In genomic region chr2:27076323-27076722, GRCh38 we compare ENCODE assay signal across 16 cellular contexts. TPM values are rescaled to one million over a fixed set of nuclear protein-coding genes. Genes with fewer than 3 reads are reported as not detected.
A peak's percentile ranks its signal among the peaks of the same experiment; 100 is the strongest.
DNase-seq lines count a peak whose midpoint lies in the region; ATAC-seq, FAIRE-seq and TF ChIP-seq lines count a peak whose summit lies in the region.
"Had no signal": no experiment of that assay in that cellular context is flagged by ENCODE, and none has a peak within 500 bp of the region (broad histone marks: within the 10 kb centered on the region; RNA-seq: fewer than 3 reads in every experiment).

No MANE protein-coding gene starts in this region.

- H3K4ac ChIP-seq in mesendoderm (ENCODE audit: low read depth, low read length): no peak overlapping the region

- no peak overlapping the region for H3K23ac ChIP-seq in mesendoderm (ENCODE audit: low read length)

- no peaks in the 10 kb centered on the region for H3K36me3 ChIP-seq in HepG2 (replicated peaks in 1 of 2; ENCODE audit: control insufficient read depth in 1 of 2, insufficient read depth in 2 of 2, low read length in 2 of 2)
- no peaks in the 10 kb centered on the region for H3K36me3 ChIP-seq in right lobe of liver
- no peaks in the 10 kb centered on the region for H3K36me3 ChIP-seq in mesendoderm (ENCODE audit: control insufficient read depth, insufficient read depth, low read length)
- H3K36me3 ChIP-seq: gastrocnemius medialis, SJCRH30 had no signal

- peak overlapping the region; percentile 4 for H2AFZ ChIP-seq in HepG2 (ENCODE audit: low read length)
- H2AFZ ChIP-seq: parathyroid adenoma had no signal

- no peaks in the 10 kb centered on the region for H4K20me1 ChIP-seq in HepG2 (ENCODE audit: insufficient read depth, low read length)

- peaks cover 87% of the 10 kb centered on the region for H3K4me1 ChIP-seq in HepG2 (ENCODE audit: insufficient read depth, low read length)
- peaks cover 0 to under 1% (median 0%) of the 10 kb centered on the region in 4 donors for H3K4me1 ChIP-seq in right lobe of liver
- peaks cover under 1% of the 10 kb centered on the region for H3K4me1 ChIP-seq in mesendoderm (ENCODE audit: control insufficient read depth, low read depth, low read length)

- in situ Hi-C loops in HepG2 (cut with HindIII; ENCODE audit: extremely low pct_ligation_motif_present, low pct_unique_long_range_greater_than_20kb): no loop called here

- H4K5ac ChIP-seq in mesendoderm (ENCODE audit: low read length): no peak overlapping the region

- POLR2A ChIA-PET in HepG2 (lab: Yijun Ruan, JAX): interaction anchor here (0.9 to 1.5 kb wide), 4 partner anchors 11 to 41 kb away, joined by 3 to 5 read pairs (median 3); no protein-coding TSS in a partner anchor

- no peak for DNase-seq in HepG2 (ENCODE audit: low spot score)
- no peak for DNase-seq in right lobe of liver
- DNase-seq in mesendoderm: peak; percentile 46
- no peak for DNase-seq in inferior parietal cortex (ENCODE audit: extremely low spot score)
- no peak for DNase-seq in NCI-H345 (lab: John Stamatoyannopoulos, UW)
- DNase-seq: EL; gastrocnemius medialis; HFFc6; left cardiac atrium; NCI-H774; stimulated activated CD4-positive, alpha-beta T cell treated with anti-CD3 and anti-CD28 coated beads, Interleukin-4, amount 100 ng/mL, for 24 hours; testis had no signal

- H3K79me2 ChIP-seq in HepG2 (ENCODE audit: insufficient read depth, low read length): peaks cover 1% of the 10 kb centered on the region
- peaks cover under 1% of the 10 kb centered on the region for H3K79me2 ChIP-seq in mesendoderm (ENCODE audit: control insufficient read depth, insufficient read depth, low read length)
- H3K79me2 ChIP-seq: parathyroid adenoma had no signal

- TF ChIP-seq RAD21 in HepG2 (CRISPR knock-in tag; IDR thresholded peaks at IDR 0.05): no peak

- no TSS peak for BruUV-seq in HepG2 (replicated peaks; lab: Mats Ljungman, UMichigan)

- TF ChIP-seq POLR2A in HepG2 (IDR thresholded peaks at IDR 0.05; ENCODE audit: insufficient read depth in 1 of 2, low read depth in 2 of 2, low read length in 2 of 2) (no peak), right lobe of liver (IDR thresholded peaks at IDR 0.05) (no peak)

- H3K56ac ChIP-seq in mesendoderm (ENCODE audit: low read length): no peak overlapping the region

- no peak overlapping the region for H2BK5ac ChIP-seq in mesendoderm (ENCODE audit: low read length)

- H3K9ac ChIP-seq in HepG2 (ENCODE audit: insufficient read depth, low read depth, low read length) (no peak overlapping the region), mesendoderm (ENCODE audit: low read length) (no peak overlapping the region)
- H3K9ac ChIP-seq: parathyroid adenoma had no signal

- H2BK120ac ChIP-seq in mesendoderm (ENCODE audit: low read depth, low read length): no peak overlapping the region

- no peak overlapping the region for H3K18ac ChIP-seq in mesendoderm (ENCODE audit: low read length)

- no peak overlapping the region for H2BK15ac ChIP-seq in mesendoderm (replicated peaks; ENCODE audit: low read depth)

- no peak overlapping the region for H2AK5ac ChIP-seq in mesendoderm (ENCODE audit: low read length)

- no peak for ATAC-seq in HepG2
- no peak for ATAC-seq in right lobe of liver
- ATAC-seq in GM18520 (IDR thresholded peaks at IDR 0.05; ENCODE audit: unreplicated experiment): no peak
- ATAC-seq: gastrocnemius medialis, left cardiac atrium had no signal

- H4K8ac ChIP-seq in mesendoderm (ENCODE audit: low read depth, low read length): no peak overlapping the region

- H3K9me3 ChIP-seq in HepG2 (ENCODE audit: low read length): no peaks in the 10 kb centered on the region
- no peaks in the 10 kb centered on the region for H3K9me3 ChIP-seq in right lobe of liver
- H3K9me3 ChIP-seq: gastrocnemius medialis, SJCRH30, testis had no signal

- WGBS in HepG2 (ENCODE audit: low lambda C conversion rate): 39% methylated on average over 4 of the region's 4 CpGs
- 75% methylated on average over 4 of the region's 4 CpGs for WGBS in right lobe of liver (ENCODE audit: insufficient coverage, low coverage, low lambda C conversion rate, missing lambda C conversion rate)
- no CpG with 5 or more reads among the region's 4 CpGs for WGBS in mesendoderm (ENCODE audit: extremely low coverage, insufficient coverage, low lambda C conversion rate)

- CTCF ChIA-PET in HepG2 (lab: Yijun Ruan, JAX; ENCODE audit: low intra/inter-chr PET ratio, low total read pairs): no interaction called here

- H3K4me3 ChIP-seq in HepG2 (replicated peaks in 1 of 3; ENCODE audit: insufficient read depth in 1 of 3, low read depth in 2 of 3, low read length in 3 of 3) (no peak overlapping the region), right lobe of liver (no peak overlapping the region), mesendoderm (ENCODE audit: low read length) (no peak overlapping the region)
- H3K4me3 ChIP-seq: dorsolateral prefrontal cortex, gastrocnemius medialis, SJCRH30, testis had no signal

- TF ChIP-seq EP300 in HepG2 (IDR thresholded peaks at IDR 0.05; ENCODE audit: low read depth in 2 of 2, low read length in 2 of 2) (no peak), HepG2 (CRISPR knock-in tag; IDR thresholded peaks at IDR 0.05; ENCODE audit: borderline replicate concordance) (no peak)

- H3K4me2 ChIP-seq in HepG2 (ENCODE audit: low read depth, low read length): peak overlapping the region; percentile 49; the same call in 1 of the 2 replicates
- H3K4me2 ChIP-seq in mesendoderm (ENCODE audit: low read length): no peak overlapping the region

- H3K27me3 ChIP-seq in HepG2 (ENCODE audit: control insufficient read depth in 1 of 2, insufficient read depth in 2 of 2, low read length in 2 of 2) (peaks cover 0 to 16% of the 10 kb centered on the region in 2 experiments; a peak in 2 of 5 replicates), right lobe of liver (no peaks in the 10 kb centered on the region), mesendoderm (ENCODE audit: insufficient read depth, low read length, poor library complexity) (no peaks in the 10 kb centered on the region)
- H3K27me3 ChIP-seq: dorsolateral prefrontal cortex, gastrocnemius medialis, SJCRH30, testis had no signal

- FAIRE-seq in HepG2 (lab: Jason Lieb, UNC): peak; percentile 15

- H3K79me1 ChIP-seq in mesendoderm (ENCODE audit: low read length): no peaks in the 10 kb centered on the region

- intact Hi-C loops in HepG2 (cut with micrococcal nuclease; ENCODE audit: unreplicated experiment) (no loop called here), right lobe of liver (cut with DNase I) (loop anchor here in 1 of 2 donors (10.0 kb wide), 1 partner anchor 112 kb away; no protein-coding TSS in a partner anchor)

- no peak overlapping the region for H3K27ac ChIP-seq in HepG2 (ENCODE audit: extremely low read length, insufficient read depth, low read length)
- no peak overlapping the region for H3K27ac ChIP-seq in right lobe of liver
- H3K27ac ChIP-seq in mesendoderm (ENCODE audit: low read depth, low read length): no peak overlapping the region
- H3K27ac ChIP-seq: parathyroid adenoma had no signal

- TF ChIP-seq CTCF in HepG2 (CRISPR knock-in tag; IDR thresholded peaks at IDR 0.05): no peak
- TF ChIP-seq CTCF in right lobe of liver (IDR thresholded peaks at IDR 0.05): no peak

RNA-seq across cellular contexts. Expression of gene EMILIN1, which starts 2.1 kb away (rescaled TPM):
- total RNA-seq in HepG2 (2016; rRNA removed; fragmentation: Illumina TruSeq; extraction: Trizol) (4.0 and 9.7 TPM in 2 replicates), right lobe of liver (10 to 100 TPM in 5 of 6 experiments, 1 to 10 TPM in 1; 7.2 to 26.1 (median 21.0) TPM)
- 0.53 and 0.61 TPM in 2 replicates for total RNA-seq in HepG2 (2016; cell fraction: cytosol; rRNA removed; fragmentation: Illumina TruSeq; extraction: Trizol; ENCODE audit: low read depth)
- total RNA-seq in HepG2 (2016; cell fraction: insoluble cytoplasmic fraction; rRNA removed; fragmentation: Illumina TruSeq; extraction: Trizol): 4.1 and 12.5 TPM in 2 replicates
- total RNA-seq in HepG2 (2016; cell fraction: membrane; rRNA removed; fragmentation: Illumina TruSeq; extraction: Trizol): 1.4 TPM in 2 replicates
- 8.7 and 9.5 TPM in 2 replicates for total RNA-seq in HepG2 (2016; cell fraction: nucleus; rRNA removed; fragmentation: Illumina TruSeq; extraction: Trizol)
- polyA plus RNA-seq in HepG2 (2011; rRNA removed): 8.1 and 13.1 TPM in 2 replicates
- polyA plus RNA-seq in HepG2 (2011; cell fraction: cytosol; rRNA removed): 9.7 and 19.1 TPM in 2 replicates
- 30.1 and 34.4 TPM in 2 replicates for polyA plus RNA-seq in HepG2 (2011; cell fraction: nucleus; rRNA removed)
- polyA plus RNA-seq in HepG2 (2012): 8.6 and 10.0 TPM in 2 replicates
- polyA plus RNA-seq in HepG2 (2016; cell fraction: cytosol; fragmentation: Illumina TruSeq; extraction: Trizol; ENCODE audit: low read depth): 0.42 and 0.58 TPM in 2 replicates
- 2.8 and 3.2 TPM in 2 replicates for polyA plus RNA-seq in HepG2 (2016; cell fraction: insoluble cytoplasmic fraction; fragmentation: Illumina TruSeq; extraction: Trizol; ENCODE audit: low read depth)
- polyA plus RNA-seq in HepG2 (2016; cell fraction: membrane; fragmentation: Illumina TruSeq; extraction: Trizol; ENCODE audit: low read depth): 0.45 and 1.0 TPM in 2 replicates
- polyA plus RNA-seq in HepG2 (2016; cell fraction: nucleus; fragmentation: Illumina TruSeq; extraction: Trizol; ENCODE audit: insufficient read depth, low read depth): 14.3 and 15.9 TPM in 2 replicates
- polyA minus RNA-seq in HepG2 (2011; rRNA and poly(A)+ RNA removed; ENCODE audit: low replicate concordance): 0.54 and 19.1 TPM in 2 replicates
- 13.6 and 17.2 TPM in 2 replicates for polyA minus RNA-seq in HepG2 (2011; cell fraction: cytosol; rRNA and poly(A)+ RNA removed)
- 4.8 and 5.6 TPM in 2 replicates for polyA minus RNA-seq in HepG2 (2011; cell fraction: nucleus; rRNA and poly(A)+ RNA removed)
- 3.4 TPM for polyA plus RNA-seq in mesendoderm (2013, experiment 1 of 2)
- polyA plus RNA-seq in mesendoderm (2013, experiment 2 of 2): 3.3 TPM

RNA-seq across cellular contexts. Expression of gene OST4, which starts 4.9 kb away (rescaled TPM):
- total RNA-seq in HepG2 (2016; rRNA removed; fragmentation: Illumina TruSeq; extraction: Trizol) (498 and 508 TPM in 2 replicates), right lobe of liver (100 to 1,000 TPM; 144 to 182 (median 161) TPM)
- 947 and 1,365 TPM in 2 replicates for total RNA-seq in HepG2 (2016; cell fraction: cytosol; rRNA removed; fragmentation: Illumina TruSeq; extraction: Trizol; ENCODE audit: low read depth)
- total RNA-seq in HepG2 (2016; cell fraction: insoluble cytoplasmic fraction; rRNA removed; fragmentation: Illumina TruSeq; extraction: Trizol): 496 and 506 TPM in 2 replicates
- total RNA-seq in HepG2 (2016; cell fraction: membrane; rRNA removed; fragmentation: Illumina TruSeq; extraction: Trizol): 928 and 1,097 TPM in 2 replicates
- total RNA-seq in HepG2 (2016; cell fraction: nucleus; rRNA removed; fragmentation: Illumina TruSeq; extraction: Trizol): 200 and 226 TPM in 2 replicates
- 491 and 584 TPM in 2 replicates for polyA plus RNA-seq in HepG2 (2011; rRNA removed)
- 627 and 1,057 TPM in 2 replicates for polyA plus RNA-seq in HepG2 (2011; cell fraction: cytosol; rRNA removed)
- polyA plus RNA-seq in HepG2 (2011; cell fraction: nucleus; rRNA removed): 336 and 383 TPM in 2 replicates
- 371 and 440 TPM in 2 replicates for polyA plus RNA-seq in HepG2 (2012)
- 1,401 and 1,836 TPM in 2 replicates for polyA plus RNA-seq in HepG2 (2016; cell fraction: cytosol; fragmentation: Illumina TruSeq; extraction: Trizol; ENCODE audit: low read depth)
- 640 and 680 TPM in 2 replicates for polyA plus RNA-seq in HepG2 (2016; cell fraction: insoluble cytoplasmic fraction; fragmentation: Illumina TruSeq; extraction: Trizol; ENCODE audit: low read depth)
- 1,282 and 1,407 TPM in 2 replicates for polyA plus RNA-seq in HepG2 (2016; cell fraction: membrane; fragmentation: Illumina TruSeq; extraction: Trizol; ENCODE audit: low read depth)
- polyA plus RNA-seq in HepG2 (2016; cell fraction: nucleus; fragmentation: Illumina TruSeq; extraction: Trizol; ENCODE audit: insufficient read depth, low read depth): 415 and 448 TPM in 2 replicates
- polyA minus RNA-seq in HepG2 (2011; rRNA and poly(A)+ RNA removed; ENCODE audit: low replicate concordance): 310 and 535 TPM in 2 replicates
- polyA minus RNA-seq in HepG2 (2011; cell fraction: cytosol; rRNA and poly(A)+ RNA removed): 514 and 560 TPM in 2 replicates
- polyA minus RNA-seq in HepG2 (2011; cell fraction: nucleus; rRNA and poly(A)+ RNA removed): 136 and 144 TPM in 2 replicates
- 795 TPM for polyA plus RNA-seq in mesendoderm (2013, experiment 1 of 2)
- polyA plus RNA-seq in mesendoderm (2013, experiment 2 of 2): 787 TPM

RNA-seq across cellular contexts. Expression of gene KHK, which starts 10.2 kb away (rescaled TPM):
- 29.9 and 40.9 TPM in 2 replicates for total RNA-seq in HepG2 (2016; rRNA removed; fragmentation: Illumina TruSeq; extraction: Trizol)
- total RNA-seq in HepG2 (2016; cell fraction: cytosol; rRNA removed; fragmentation: Illumina TruSeq; extraction: Trizol; ENCODE audit: low read depth): 8.1 and 9.7 TPM in 2 replicates
- total RNA-seq in HepG2 (2016; cell fraction: insoluble cytoplasmic fraction; rRNA removed; fragmentation: Illumina TruSeq; extraction: Trizol): 31.6 and 41.5 TPM in 2 replicates
- 15.4 and 18.4 TPM in 2 replicates for total RNA-seq in HepG2 (2016; cell fraction: membrane; rRNA removed; fragmentation: Illumina TruSeq; extraction: Trizol)
- 34.9 and 38.4 TPM in 2 replicates for total RNA-seq in HepG2 (2016; cell fraction: nucleus; rRNA removed; fragmentation: Illumina TruSeq; extraction: Trizol)
- 99.2 and 139 TPM in 2 replicates for polyA plus RNA-seq in HepG2 (2011; rRNA removed)
- polyA plus RNA-seq in HepG2 (2011; cell fraction: cytosol; rRNA removed): 93.9 and 100.0 TPM in 2 replicates
- 195 and 260 TPM in 2 replicates for polyA plus RNA-seq in HepG2 (2011; cell fraction: nucleus; rRNA removed)
- polyA plus RNA-seq in HepG2 (2012): 128 and 136 TPM in 2 replicates
- polyA plus RNA-seq in HepG2 (2016; cell fraction: cytosol; fragmentation: Illumina TruSeq; extraction: Trizol; ENCODE audit: low read depth): 12.3 and 15.8 TPM in 2 replicates
- 39.2 and 45.9 TPM in 2 replicates for polyA plus RNA-seq in HepG2 (2016; cell fraction: insoluble cytoplasmic fraction; fragmentation: Illumina TruSeq; extraction: Trizol; ENCODE audit: low read depth)
- 14.9 and 20.8 TPM in 2 replicates for polyA plus RNA-seq in HepG2 (2016; cell fraction: membrane; fragmentation: Illumina TruSeq; extraction: Trizol; ENCODE audit: low read depth)
- 94.3 and 95.6 TPM in 2 replicates for polyA plus RNA-seq in HepG2 (2016; cell fraction: nucleus; fragmentation: Illumina TruSeq; extraction: Trizol; ENCODE audit: insufficient read depth, low read depth)
- 6.9 and 106 TPM in 2 replicates for polyA minus RNA-seq in HepG2 (2011; rRNA and poly(A)+ RNA removed; ENCODE audit: low replicate concordance)
- 29.4 and 50.9 TPM in 2 replicates for polyA minus RNA-seq in HepG2 (2011; cell fraction: cytosol; rRNA and poly(A)+ RNA removed)
- polyA minus RNA-seq in HepG2 (2011; cell fraction: nucleus; rRNA and poly(A)+ RNA removed): 51.5 and 66.5 TPM in 2 replicates
- 100 to 1,000 TPM; 101 to 283 (median 206) TPM for total RNA-seq in right lobe of liver
- 2.0 TPM for polyA plus RNA-seq in mesendoderm (2013, experiment 1 of 2)
- polyA plus RNA-seq in mesendoderm (2013, experiment 2 of 2): 2.3 TPM

RNA-seq across cellular contexts. Expression of gene AGBL5, which starts 24.9 kb away (rescaled TPM):
- total RNA-seq in HepG2 (2016; rRNA removed; fragmentation: Illumina TruSeq; extraction: Trizol) (48.6 and 55.9 TPM in 2 replicates), right lobe of liver (1 to 10 TPM; 3.9 to 7.4 (median 6.4) TPM)
- 148 and 152 TPM in 2 replicates for total RNA-seq in HepG2 (2016; cell fraction: cytosol; rRNA removed; fragmentation: Illumina TruSeq; extraction: Trizol; ENCODE audit: low read depth)
- total RNA-seq in HepG2 (2016; cell fraction: insoluble cytoplasmic fraction; rRNA removed; fragmentation: Illumina TruSeq; extraction: Trizol): 39.9 and 57.5 TPM in 2 replicates
- total RNA-seq in HepG2 (2016; cell fraction: membrane; rRNA removed; fragmentation: Illumina TruSeq; extraction: Trizol): 249 and 253 TPM in 2 replicates
- 22.8 and 23.0 TPM in 2 replicates for total RNA-seq in HepG2 (2016; cell fraction: nucleus; rRNA removed; fragmentation: Illumina TruSeq; extraction: Trizol)
- polyA plus RNA-seq in HepG2 (2011; rRNA removed): 63.6 and 73.3 TPM in 2 replicates
- 65.6 and 84.8 TPM in 2 replicates for polyA plus RNA-seq in HepG2 (2011; cell fraction: cytosol; rRNA removed)
- 45.3 and 47.1 TPM in 2 replicates for polyA plus RNA-seq in HepG2 (2011; cell fraction: nucleus; rRNA removed)
- polyA plus RNA-seq in HepG2 (2012): 36.8 and 51.0 TPM in 2 replicates
- 247 and 251 TPM in 2 replicates for polyA plus RNA-seq in HepG2 (2016; cell fraction: cytosol; fragmentation: Illumina TruSeq; extraction: Trizol; ENCODE audit: low read depth)
- 54.3 and 66.5 TPM in 2 replicates for polyA plus RNA-seq in HepG2 (2016; cell fraction: insoluble cytoplasmic fraction; fragmentation: Illumina TruSeq; extraction: Trizol; ENCODE audit: low read depth)
- 277 and 306 TPM in 2 replicates for polyA plus RNA-seq in HepG2 (2016; cell fraction: membrane; fragmentation: Illumina TruSeq; extraction: Trizol; ENCODE audit: low read depth)
- polyA plus RNA-seq in HepG2 (2016; cell fraction: nucleus; fragmentation: Illumina TruSeq; extraction: Trizol; ENCODE audit: insufficient read depth, low read depth): 44.5 and 47.6 TPM in 2 replicates
- 109 and 147 TPM in 2 replicates for polyA minus RNA-seq in HepG2 (2011; rRNA and poly(A)+ RNA removed; ENCODE audit: low replicate concordance)
- 32.5 and 36.6 TPM in 2 replicates for polyA minus RNA-seq in HepG2 (2011; cell fraction: cytosol; rRNA and poly(A)+ RNA removed)
- polyA minus RNA-seq in HepG2 (2011; cell fraction: nucleus; rRNA and poly(A)+ RNA removed): 26.1 and 37.3 TPM in 2 replicates
- polyA plus RNA-seq in mesendoderm (2013, experiment 1 of 2): 24.5 TPM
- polyA plus RNA-seq in mesendoderm (2013, experiment 2 of 2): 24.9 TPM

RNA-seq across cellular contexts. Expression of gene CGREF1, which starts 42.6 kb away (rescaled TPM):
- 7.0 and 13.9 TPM in 2 replicates for total RNA-seq in HepG2 (2016; rRNA removed; fragmentation: Illumina TruSeq; extraction: Trizol)
- 7.2 and 7.6 TPM in 2 replicates for total RNA-seq in HepG2 (2016; cell fraction: cytosol; rRNA removed; fragmentation: Illumina TruSeq; extraction: Trizol; ENCODE audit: low read depth)
- 6.8 and 14.7 TPM in 2 replicates for total RNA-seq in HepG2 (2016; cell fraction: insoluble cytoplasmic fraction; rRNA removed; fragmentation: Illumina TruSeq; extraction: Trizol)
- 9.9 and 14.3 TPM in 2 replicates for total RNA-seq in HepG2 (2016; cell fraction: membrane; rRNA removed; fragmentation: Illumina TruSeq; extraction: Trizol)
- total RNA-seq in HepG2 (2016; cell fraction: nucleus; rRNA removed; fragmentation: Illumina TruSeq; extraction: Trizol): 11.7 and 13.6 TPM in 2 replicates
- polyA plus RNA-seq in HepG2 (2011; rRNA removed): 23.4 and 30.8 TPM in 2 replicates
- polyA plus RNA-seq in HepG2 (2011; cell fraction: cytosol; rRNA removed): 26.4 and 27.5 TPM in 2 replicates
- 30.3 and 37.8 TPM in 2 replicates for polyA plus RNA-seq in HepG2 (2011; cell fraction: nucleus; rRNA removed)
- polyA plus RNA-seq in HepG2 (2012): 29.7 and 31.5 TPM in 2 replicates
- 9.6 and 11.3 TPM in 2 replicates for polyA plus RNA-seq in HepG2 (2016; cell fraction: cytosol; fragmentation: Illumina TruSeq; extraction: Trizol; ENCODE audit: low read depth)
- polyA plus RNA-seq in HepG2 (2016; cell fraction: insoluble cytoplasmic fraction; fragmentation: Illumina TruSeq; extraction: Trizol; ENCODE audit: low read depth): 9.2 and 9.7 TPM in 2 replicates
- polyA plus RNA-seq in HepG2 (2016; cell fraction: membrane; fragmentation: Illumina TruSeq; extraction: Trizol; ENCODE audit: low read depth): 12.0 and 14.2 TPM in 2 replicates
- 23.5 and 24.6 TPM in 2 replicates for polyA plus RNA-seq in HepG2 (2016; cell fraction: nucleus; fragmentation: Illumina TruSeq; extraction: Trizol; ENCODE audit: insufficient read depth, low read depth)
- polyA minus RNA-seq in HepG2 (2011; rRNA and poly(A)+ RNA removed; ENCODE audit: low replicate concordance): 0.09 and 14.9 TPM in 2 replicates
- 5.9 and 7.1 TPM in 2 replicates for polyA minus RNA-seq in HepG2 (2011; cell fraction: cytosol; rRNA and poly(A)+ RNA removed)
- polyA minus RNA-seq in HepG2 (2011; cell fraction: nucleus; rRNA and poly(A)+ RNA removed): 10.7 and 13.8 TPM in 2 replicates
- total RNA-seq in right lobe of liver: 10 to 100 TPM in 2 of 6 experiments, 1 to 10 TPM in 4; 2.5 to 33.2 (median 7.7) TPM
- polyA plus RNA-seq in mesendoderm (2013, experiment 1 of 2): 2.0 TPM
- 2.0 TPM for polyA plus RNA-seq in mesendoderm (2013, experiment 2 of 2)
- total RNA-seq: SJCRH30 had no signal
